13 cellular contexts compared by ENCODE assay signal in the genomic region with DNA sequence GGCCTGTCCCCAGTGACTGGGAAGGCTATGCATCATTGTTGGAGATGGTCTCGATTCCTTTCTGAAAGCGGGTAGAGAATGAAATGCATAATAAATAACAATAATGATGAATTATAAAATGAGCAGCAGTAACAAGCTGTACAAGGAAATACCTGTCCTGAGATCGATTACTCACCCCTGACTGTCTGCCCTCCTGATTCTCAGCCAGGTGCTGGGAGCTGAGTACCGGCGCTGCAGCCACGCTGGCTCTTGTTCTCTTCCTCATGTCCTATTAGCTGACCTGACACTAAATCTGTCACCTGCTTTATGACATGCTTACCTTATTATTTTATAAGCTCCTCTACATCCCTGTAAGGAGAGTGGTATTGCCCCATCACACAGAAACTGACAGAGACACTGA. TPM values are rescaled to one million over a fixed set of nuclear protein-coding genes. Genes with fewer than 3 reads are reported as not detected.
A peak's percentile ranks its signal among the peaks of the same experiment; 100 is the strongest.
DNase-seq lines count a peak whose midpoint lies in the region; ATAC-seq and TF ChIP-seq lines count a peak whose summit lies in the region.
"Had no signal": no experiment of that assay in that cellular context is flagged by ENCODE, and none has a peak within 500 bp of the region (broad histone marks: within the 10 kb centered on the region; RNA-seq: fewer than 3 reads in every experiment).

No MANE protein-coding gene starts in this region.

- no peak for TF ChIP-seq CTCF in KMS-11 (conservative IDR thresholded peaks at IDR 0.05; ENCODE audit: low read depth, low read length)

- peaks cover 0 to 33% (median 3%) of the 10 kb centered on the region in 3 donors for H3K36me3 Mint-ChIP-seq in naive thymus-derived CD8-positive, alpha-beta T cell

- no peaks in the 10 kb centered on the region for H4K20me1 ChIP-seq in KMS-11 (ENCODE audit: insufficient read depth)

- H3K79me2 ChIP-seq in KMS-11 (ENCODE audit: insufficient read depth, low read depth), result peaks cover 72% of the 10 kb centered on the region

- H3K4me3 Mint-ChIP-seq in naive thymus-derived CD8-positive, alpha-beta T cell, result peak overlapping the region in 1 of 10 donors; percentile 86

- peak; percentile 24 for DNase-seq in DMS79 treated with DMSO at 0.1 percent for 48 hours (lab: John Stamatoyannopoulos, UW)
- no peak for DNase-seq in DMS79 (lab: John Stamatoyannopoulos, UW)
- DNase-seq in cerebellar cortex (ENCODE audit: low spot score), result peak; percentile 8
- no peak for DNase-seq in naive thymus-derived CD8-positive, alpha-beta T cell
- DNase-seq in NCI-H1105 treated with DMSO at 0.1 percent for 48 hours (lab: John Stamatoyannopoulos, UW), result no peak
- no peak for DNase-seq in HK-2 (ENCODE audit: unreplicated experiment)
- no peak for DNase-seq in cortex of kidney (lab: John Stamatoyannopoulos, UW)
- DNase-seq: cerebellar nuclear complex, naive B cell, NCI-H1105 had no signal

- H3K36me3 ChIP-seq in KMS-11 (ENCODE audit: insufficient read depth), result no peaks in the 10 kb centered on the region; the same call in 1 of the 2 replicates
- H3K36me3 ChIP-seq: thyroid gland had no signal

- peaks cover 30% of the 10 kb centered on the region for H3K4me1 ChIP-seq in KMS-11 (ENCODE audit: low read depth, poor library complexity, severe bottlenecking)

- peaks cover 35 to 61% (median 55%) of the 10 kb centered on the region in 4 donors for H3K4me1 Mint-ChIP-seq in naive thymus-derived CD8-positive, alpha-beta T cell

- H3K4me3 ChIP-seq in KMS-11 (IDR thresholded peaks at IDR 0.05; ENCODE audit: insufficient read depth, low read depth, low read length), result no peak overlapping the region
- H3K4me3 ChIP-seq: SK-N-MC, thyroid gland had no signal

- H3K27ac ChIP-seq in KMS-11, result no peak overlapping the region
- H3K27ac ChIP-seq: thyroid gland had no signal

- ATAC-seq in naive thymus-derived CD8-positive, alpha-beta T cell, result no peak

- H3K27me3 ChIP-seq in KMS-11 (ENCODE audit: insufficient read depth, low read depth), result no peaks in the 10 kb centered on the region
- H3K27me3 ChIP-seq: thyroid gland had no signal

- POLR2A ChIA-PET in naive thymus-derived CD8-positive, alpha-beta T cell (lab: Charles Lee), result interaction anchor here (0.8 kb wide), 1 partner anchor 53 kb away, joined by 3 read pairs; no protein-coding TSS in a partner anchor

- peak overlapping the region; percentile 89; the same call in 1 of the 2 replicates for H3K4me2 ChIP-seq in KMS-11

- H3K27ac Mint-ChIP-seq in naive thymus-derived CD8-positive, alpha-beta T cell, result peak overlapping the region; percentile 34 to 94 (median 88)

- no peak overlapping the region for H2AFZ ChIP-seq in KMS-11 (ENCODE audit: low read depth)

- H3K27me3 Mint-ChIP-seq in naive thymus-derived CD8-positive, alpha-beta T cell, result no peaks in the 10 kb centered on the region
- H3K27me3 Mint-ChIP-seq: naive B cell had no signal

- H3K9me3 Mint-ChIP-seq in naive thymus-derived CD8-positive, alpha-beta T cell, result no peaks in the 10 kb centered on the region
- H3K9me3 Mint-ChIP-seq: naive B cell had no signal

- H3K9ac ChIP-seq in KMS-11, result no peak overlapping the region

RNA-seq across cellular contexts. Expression of a gene that starts 3.4 kb away (rescaled TPM):
- 10 to 100 TPM; 59.0 TPM for total RNA-seq in naive thymus-derived CD8-positive, alpha-beta T cell
- polyA plus RNA-seq in naive thymus-derived CD8-positive, alpha-beta T cell, result 10 to 100 TPM; 10.9 to 18.0 (median 13.2) TPM

Comparison
In these comparisons a context has a peak if more than half of its experiments do, and no peak if none do; other contexts are left out.
1. DNase-seq: peak in DMS79 treated with DMSO at 0.1 percent for 48 hours (single experiment) and cerebellar cortex (single experiment); none in DMS79 (single experiment), naive thymus-derived CD8-positive, alpha-beta T cell (0 of 10), NCI-H1105 treated with DMSO at 0.1 percent for 48 hours (single experiment), HK-2 (single experiment) and cortex of kidney (single experiment).